In the genomic region with DNA sequence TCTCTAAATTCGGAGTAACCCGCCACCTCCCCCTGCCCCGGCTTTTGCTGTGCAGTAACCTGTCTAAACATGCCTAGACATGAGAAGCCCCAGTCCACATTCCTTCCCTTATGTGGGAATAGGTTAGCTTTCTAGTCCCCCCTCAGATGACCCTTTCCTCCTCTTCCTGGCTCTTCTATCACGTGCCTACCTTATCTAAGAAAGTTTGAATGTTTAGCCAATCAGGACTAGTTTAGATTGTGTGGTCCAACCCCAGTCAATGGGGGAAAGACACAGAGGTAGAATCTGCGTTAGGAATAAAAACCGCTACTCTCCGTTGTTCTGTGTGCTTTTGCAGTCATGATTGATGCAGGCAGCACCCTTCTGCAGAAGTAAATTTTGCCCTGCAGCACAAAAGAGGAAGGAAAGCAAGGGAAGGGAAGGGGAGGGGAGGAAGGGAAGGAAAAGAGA, we compare ENCODE assay signal across 1 cellular context.
TF ChIP-seq lines count a peak whose summit lies in the region.

No MANE protein-coding gene starts in this region.

TF ChIP-seq in K562, 482 proteins besides CTCF, POLR2A, EP300 and RAD21 (continued from another document and continues in another):
- TF ChIP-seq, protein P1, sequence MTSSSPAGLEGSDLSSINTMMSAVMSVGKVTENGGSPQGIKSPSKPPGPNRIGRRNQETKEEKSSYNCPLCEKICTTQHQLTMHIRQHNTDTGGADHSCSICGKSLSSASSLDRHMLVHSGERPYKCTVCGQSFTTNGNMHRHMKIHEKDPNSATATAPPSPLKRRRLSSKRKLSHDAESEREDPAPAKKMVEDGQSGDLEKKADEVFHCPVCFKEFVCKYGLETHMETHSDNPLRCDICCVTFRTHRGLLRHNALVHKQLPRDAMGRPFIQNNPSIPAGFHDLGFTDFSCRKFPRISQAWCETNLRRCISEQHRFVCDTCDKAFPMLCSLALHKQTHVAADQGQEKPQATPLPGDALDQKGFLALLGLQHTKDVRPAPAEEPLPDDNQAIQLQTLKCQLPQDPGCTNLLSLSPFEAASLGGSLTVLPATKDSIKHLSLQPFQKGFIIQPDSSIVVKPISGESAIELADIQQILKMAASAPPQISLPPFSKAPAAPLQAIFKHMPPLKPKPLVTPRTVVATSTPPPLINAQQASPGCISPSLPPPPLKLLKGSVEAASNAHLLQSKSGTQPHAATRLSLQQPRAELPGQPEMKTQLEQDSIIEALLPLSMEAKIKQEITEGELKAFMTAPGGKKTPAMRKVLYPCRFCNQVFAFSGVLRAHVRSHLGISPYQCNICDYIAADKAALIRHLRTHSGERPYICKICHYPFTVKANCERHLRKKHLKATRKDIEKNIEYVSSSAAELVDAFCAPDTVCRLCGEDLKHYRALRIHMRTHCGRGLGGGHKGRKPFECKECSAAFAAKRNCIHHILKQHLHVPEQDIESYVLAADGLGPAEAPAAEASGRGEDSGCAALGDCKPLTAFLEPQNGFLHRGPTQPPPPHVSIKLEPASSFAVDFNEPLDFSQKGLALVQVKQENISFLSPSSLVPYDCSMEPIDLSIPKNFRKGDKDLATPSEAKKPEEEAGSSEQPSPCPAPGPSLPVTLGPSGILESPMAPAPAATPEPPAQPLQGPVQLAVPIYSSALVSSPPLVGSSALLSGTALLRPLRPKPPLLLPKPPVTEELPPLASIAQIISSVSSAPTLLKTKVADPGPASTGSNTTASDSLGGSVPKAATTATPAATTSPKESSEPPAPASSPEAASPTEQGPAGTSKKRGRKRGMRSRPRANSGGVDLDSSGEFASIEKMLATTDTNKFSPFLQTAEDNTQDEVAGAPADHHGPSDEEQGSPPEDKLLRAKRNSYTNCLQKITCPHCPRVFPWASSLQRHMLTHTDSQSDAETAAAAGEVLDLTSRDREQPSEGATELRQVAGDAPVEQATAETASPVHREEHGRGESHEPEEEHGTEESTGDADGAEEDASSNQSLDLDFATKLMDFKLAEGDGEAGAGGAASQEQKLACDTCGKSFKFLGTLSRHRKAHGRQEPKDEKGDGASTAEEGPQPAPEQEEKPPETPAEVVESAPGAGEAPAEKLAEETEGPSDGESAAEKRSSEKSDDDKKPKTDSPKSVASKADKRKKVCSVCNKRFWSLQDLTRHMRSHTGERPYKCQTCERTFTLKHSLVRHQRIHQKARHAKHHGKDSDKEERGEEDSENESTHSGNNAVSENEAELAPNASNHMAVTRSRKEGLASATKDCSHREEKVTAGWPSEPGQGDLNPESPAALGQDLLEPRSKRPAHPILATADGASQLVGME (CRISPR knock-in tag; IDR thresholded peaks at IDR 0.05), result no peak
- TF ChIP-seq MEF2A (IDR thresholded peaks at IDR 0.05; ENCODE audit: control insufficient read depth, low read depth, low read length) (no peak), MTA2 (IDR thresholded peaks at IDR 0.05; ENCODE audit: low read depth) (no peak), KDM1A (IDR thresholded peaks at IDR 0.05) (0 out of 4 replicates have a peak, but pooled peaks of 1 of the 2 experiments have one; percentile 5), GTF2E2 (tag; IDR thresholded peaks at IDR 0.05) (no peak), XRCC3 (IDR thresholded peaks at IDR 0.05) (no peak), HMG20A (CRISPR knock-in tag; conservative IDR thresholded peaks at IDR 0.05) (no peak), HEY1 (CRISPR knock-in tag; IDR thresholded peaks at IDR 0.05; ENCODE audit: borderline replicate concordance) (no peak), MEIS2 (IDR thresholded peaks at IDR 0.05; ENCODE audit: partially characterized antibody) (peak; percentile 22), ETV6 (IDR thresholded peaks at IDR 0.05; ENCODE audit: borderline replicate concordance in 1 of 2, low read depth in 2 of 2, low read length in 1 of 2) (peak; percentile 59 to 72; a peak in 3 of 4 replicates), ETV6 (CRISPR knock-in tag; IDR thresholded peaks at IDR 0.05; ENCODE audit: borderline replicate concordance) (no peak), TEAD2 (tag; IDR thresholded peaks at IDR 0.05) (0 out of 2 replicates have a peak, but pooled peaks have one; percentile 19), SPI1 (IDR thresholded peaks at IDR 0.05; ENCODE audit: borderline replicate concordance, low read depth, low read length) (0 out of 2 replicates have a peak, but pooled peaks have one; percentile 19), SMAD1 (IDR thresholded peaks at IDR 0.05; ENCODE audit: low read depth, low read length, partially characterized antibody) (no peak)
- TF ChIP-seq, protein P2, sequence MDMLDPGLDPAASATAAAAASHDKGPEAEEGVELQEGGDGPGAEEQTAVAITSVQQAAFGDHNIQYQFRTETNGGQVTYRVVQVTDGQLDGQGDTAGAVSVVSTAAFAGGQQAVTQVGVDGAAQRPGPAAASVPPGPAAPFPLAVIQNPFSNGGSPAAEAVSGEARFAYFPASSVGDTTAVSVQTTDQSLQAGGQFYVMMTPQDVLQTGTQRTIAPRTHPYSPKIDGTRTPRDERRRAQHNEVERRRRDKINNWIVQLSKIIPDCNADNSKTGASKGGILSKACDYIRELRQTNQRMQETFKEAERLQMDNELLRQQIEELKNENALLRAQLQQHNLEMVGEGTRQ (CRISPR knock-in tag; IDR thresholded peaks at IDR 0.05), result peak; percentile 83
- TF ChIP-seq, protein P3, sequence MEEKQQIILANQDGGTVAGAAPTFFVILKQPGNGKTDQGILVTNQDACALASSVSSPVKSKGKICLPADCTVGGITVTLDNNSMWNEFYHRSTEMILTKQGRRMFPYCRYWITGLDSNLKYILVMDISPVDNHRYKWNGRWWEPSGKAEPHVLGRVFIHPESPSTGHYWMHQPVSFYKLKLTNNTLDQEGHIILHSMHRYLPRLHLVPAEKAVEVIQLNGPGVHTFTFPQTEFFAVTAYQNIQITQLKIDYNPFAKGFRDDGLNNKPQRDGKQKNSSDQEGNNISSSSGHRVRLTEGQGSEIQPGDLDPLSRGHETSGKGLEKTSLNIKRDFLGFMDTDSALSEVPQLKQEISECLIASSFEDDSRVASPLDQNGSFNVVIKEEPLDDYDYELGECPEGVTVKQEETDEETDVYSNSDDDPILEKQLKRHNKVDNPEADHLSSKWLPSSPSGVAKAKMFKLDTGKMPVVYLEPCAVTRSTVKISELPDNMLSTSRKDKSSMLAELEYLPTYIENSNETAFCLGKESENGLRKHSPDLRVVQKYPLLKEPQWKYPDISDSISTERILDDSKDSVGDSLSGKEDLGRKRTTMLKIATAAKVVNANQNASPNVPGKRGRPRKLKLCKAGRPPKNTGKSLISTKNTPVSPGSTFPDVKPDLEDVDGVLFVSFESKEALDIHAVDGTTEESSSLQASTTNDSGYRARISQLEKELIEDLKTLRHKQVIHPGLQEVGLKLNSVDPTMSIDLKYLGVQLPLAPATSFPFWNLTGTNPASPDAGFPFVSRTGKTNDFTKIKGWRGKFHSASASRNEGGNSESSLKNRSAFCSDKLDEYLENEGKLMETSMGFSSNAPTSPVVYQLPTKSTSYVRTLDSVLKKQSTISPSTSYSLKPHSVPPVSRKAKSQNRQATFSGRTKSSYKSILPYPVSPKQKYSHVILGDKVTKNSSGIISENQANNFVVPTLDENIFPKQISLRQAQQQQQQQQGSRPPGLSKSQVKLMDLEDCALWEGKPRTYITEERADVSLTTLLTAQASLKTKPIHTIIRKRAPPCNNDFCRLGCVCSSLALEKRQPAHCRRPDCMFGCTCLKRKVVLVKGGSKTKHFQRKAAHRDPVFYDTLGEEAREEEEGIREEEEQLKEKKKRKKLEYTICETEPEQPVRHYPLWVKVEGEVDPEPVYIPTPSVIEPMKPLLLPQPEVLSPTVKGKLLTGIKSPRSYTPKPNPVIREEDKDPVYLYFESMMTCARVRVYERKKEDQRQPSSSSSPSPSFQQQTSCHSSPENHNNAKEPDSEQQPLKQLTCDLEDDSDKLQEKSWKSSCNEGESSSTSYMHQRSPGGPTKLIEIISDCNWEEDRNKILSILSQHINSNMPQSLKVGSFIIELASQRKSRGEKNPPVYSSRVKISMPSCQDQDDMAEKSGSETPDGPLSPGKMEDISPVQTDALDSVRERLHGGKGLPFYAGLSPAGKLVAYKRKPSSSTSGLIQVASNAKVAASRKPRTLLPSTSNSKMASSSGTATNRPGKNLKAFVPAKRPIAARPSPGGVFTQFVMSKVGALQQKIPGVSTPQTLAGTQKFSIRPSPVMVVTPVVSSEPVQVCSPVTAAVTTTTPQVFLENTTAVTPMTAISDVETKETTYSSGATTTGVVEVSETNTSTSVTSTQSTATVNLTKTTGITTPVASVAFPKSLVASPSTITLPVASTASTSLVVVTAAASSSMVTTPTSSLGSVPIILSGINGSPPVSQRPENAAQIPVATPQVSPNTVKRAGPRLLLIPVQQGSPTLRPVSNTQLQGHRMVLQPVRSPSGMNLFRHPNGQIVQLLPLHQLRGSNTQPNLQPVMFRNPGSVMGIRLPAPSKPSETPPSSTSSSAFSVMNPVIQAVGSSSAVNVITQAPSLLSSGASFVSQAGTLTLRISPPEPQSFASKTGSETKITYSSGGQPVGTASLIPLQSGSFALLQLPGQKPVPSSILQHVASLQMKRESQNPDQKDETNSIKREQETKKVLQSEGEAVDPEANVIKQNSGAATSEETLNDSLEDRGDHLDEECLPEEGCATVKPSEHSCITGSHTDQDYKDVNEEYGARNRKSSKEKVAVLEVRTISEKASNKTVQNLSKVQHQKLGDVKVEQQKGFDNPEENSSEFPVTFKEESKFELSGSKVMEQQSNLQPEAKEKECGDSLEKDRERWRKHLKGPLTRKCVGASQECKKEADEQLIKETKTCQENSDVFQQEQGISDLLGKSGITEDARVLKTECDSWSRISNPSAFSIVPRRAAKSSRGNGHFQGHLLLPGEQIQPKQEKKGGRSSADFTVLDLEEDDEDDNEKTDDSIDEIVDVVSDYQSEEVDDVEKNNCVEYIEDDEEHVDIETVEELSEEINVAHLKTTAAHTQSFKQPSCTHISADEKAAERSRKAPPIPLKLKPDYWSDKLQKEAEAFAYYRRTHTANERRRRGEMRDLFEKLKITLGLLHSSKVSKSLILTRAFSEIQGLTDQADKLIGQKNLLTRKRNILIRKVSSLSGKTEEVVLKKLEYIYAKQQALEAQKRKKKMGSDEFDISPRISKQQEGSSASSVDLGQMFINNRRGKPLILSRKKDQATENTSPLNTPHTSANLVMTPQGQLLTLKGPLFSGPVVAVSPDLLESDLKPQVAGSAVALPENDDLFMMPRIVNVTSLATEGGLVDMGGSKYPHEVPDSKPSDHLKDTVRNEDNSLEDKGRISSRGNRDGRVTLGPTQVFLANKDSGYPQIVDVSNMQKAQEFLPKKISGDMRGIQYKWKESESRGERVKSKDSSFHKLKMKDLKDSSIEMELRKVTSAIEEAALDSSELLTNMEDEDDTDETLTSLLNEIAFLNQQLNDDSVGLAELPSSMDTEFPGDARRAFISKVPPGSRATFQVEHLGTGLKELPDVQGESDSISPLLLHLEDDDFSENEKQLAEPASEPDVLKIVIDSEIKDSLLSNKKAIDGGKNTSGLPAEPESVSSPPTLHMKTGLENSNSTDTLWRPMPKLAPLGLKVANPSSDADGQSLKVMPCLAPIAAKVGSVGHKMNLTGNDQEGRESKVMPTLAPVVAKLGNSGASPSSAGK (IDR thresholded peaks at IDR 0.05), result peak; percentile 54
- TF ChIP-seq, protein P4, sequence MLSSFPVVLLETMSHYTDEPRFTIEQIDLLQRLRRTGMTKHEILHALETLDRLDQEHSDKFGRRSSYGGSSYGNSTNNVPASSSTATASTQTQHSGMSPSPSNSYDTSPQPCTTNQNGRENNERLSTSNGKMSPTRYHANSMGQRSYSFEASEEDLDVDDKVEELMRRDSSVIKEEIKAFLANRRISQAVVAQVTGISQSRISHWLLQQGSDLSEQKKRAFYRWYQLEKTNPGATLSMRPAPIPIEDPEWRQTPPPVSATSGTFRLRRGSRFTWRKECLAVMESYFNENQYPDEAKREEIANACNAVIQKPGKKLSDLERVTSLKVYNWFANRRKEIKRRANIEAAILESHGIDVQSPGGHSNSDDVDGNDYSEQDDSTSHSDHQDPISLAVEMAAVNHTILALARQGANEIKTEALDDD (IDR thresholded peaks at IDR 0.05), result peak; percentile 51; the same call in 1 of the 2 replicates
- TF ChIP-seq, protein P5, sequence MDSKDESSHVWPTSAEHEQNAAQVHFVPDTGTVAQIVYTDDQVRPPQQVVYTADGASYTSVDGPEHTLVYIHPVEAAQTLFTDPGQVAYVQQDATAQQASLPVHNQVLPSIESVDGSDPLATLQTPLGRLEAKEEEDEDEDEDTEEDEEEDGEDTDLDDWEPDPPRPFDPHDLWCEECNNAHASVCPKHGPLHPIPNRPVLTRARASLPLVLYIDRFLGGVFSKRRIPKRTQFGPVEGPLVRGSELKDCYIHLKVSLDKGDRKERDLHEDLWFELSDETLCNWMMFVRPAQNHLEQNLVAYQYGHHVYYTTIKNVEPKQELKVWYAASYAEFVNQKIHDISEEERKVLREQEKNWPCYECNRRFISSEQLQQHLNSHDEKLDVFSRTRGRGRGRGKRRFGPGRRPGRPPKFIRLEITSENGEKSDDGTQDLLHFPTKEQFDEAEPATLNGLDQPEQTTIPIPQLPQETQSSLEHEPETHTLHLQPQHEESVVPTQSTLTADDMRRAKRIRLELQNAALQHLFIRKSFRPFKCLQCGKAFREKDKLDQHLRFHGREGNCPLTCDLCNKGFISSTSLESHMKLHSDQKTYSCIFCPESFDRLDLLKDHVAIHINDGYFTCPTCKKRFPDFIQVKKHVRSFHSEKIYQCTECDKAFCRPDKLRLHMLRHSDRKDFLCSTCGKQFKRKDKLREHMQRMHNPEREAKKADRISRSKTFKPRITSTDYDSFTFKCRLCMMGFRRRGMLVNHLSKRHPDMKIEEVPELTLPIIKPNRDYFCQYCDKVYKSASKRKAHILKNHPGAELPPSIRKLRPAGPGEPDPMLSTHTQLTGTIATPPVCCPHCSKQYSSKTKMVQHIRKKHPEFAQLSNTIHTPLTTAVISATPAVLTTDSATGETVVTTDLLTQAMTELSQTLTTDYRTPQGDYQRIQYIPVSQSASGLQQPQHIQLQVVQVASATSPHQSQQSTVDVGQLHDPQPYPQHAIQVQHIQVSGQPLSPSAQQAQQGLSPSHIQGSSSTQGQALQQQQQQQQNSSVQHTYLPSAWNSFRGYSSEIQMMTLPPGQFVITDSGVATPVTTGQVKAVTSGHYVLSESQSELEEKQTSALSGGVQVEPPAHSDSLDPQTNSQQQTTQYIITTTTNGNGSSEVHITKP (IDR thresholded peaks at IDR 0.05; ENCODE audit: partially characterized antibody), result peak; percentile 23
- TF ChIP-seq, protein P6, sequence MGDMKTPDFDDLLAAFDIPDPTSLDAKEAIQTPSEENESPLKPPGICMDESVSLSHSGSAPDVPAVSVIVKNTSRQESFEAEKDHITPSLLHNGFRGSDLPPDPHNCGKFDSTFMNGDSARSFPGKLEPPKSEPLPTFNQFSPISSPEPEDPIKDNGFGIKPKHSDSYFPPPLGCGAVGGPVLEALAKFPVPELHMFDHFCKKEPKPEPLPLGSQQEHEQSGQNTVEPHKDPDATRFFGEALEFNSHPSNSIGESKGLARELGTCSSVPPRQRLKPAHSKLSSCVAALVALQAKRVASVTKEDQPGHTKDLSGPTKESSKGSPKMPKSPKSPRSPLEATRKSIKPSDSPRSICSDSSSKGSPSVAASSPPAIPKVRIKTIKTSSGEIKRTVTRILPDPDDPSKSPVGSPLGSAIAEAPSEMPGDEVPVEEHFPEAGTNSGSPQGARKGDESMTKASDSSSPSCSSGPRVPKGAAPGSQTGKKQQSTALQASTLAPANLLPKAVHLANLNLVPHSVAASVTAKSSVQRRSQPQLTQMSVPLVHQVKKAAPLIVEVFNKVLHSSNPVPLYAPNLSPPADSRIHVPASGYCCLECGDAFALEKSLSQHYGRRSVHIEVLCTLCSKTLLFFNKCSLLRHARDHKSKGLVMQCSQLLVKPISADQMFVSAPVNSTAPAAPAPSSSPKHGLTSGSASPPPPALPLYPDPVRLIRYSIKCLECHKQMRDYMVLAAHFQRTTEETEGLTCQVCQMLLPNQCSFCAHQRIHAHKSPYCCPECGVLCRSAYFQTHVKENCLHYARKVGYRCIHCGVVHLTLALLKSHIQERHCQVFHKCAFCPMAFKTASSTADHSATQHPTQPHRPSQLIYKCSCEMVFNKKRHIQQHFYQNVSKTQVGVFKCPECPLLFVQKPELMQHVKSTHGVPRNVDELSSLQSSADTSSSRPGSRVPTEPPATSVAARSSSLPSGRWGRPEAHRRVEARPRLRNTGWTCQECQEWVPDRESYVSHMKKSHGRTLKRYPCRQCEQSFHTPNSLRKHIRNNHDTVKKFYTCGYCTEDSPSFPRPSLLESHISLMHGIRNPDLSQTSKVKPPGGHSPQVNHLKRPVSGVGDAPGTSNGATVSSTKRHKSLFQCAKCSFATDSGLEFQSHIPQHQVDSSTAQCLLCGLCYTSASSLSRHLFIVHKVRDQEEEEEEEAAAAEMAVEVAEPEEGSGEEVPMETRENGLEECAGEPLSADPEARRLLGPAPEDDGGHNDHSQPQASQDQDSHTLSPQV (IDR thresholded peaks at IDR 0.05), result peak; percentile 43
